Comparison of ENCODE assay signal across 18 cellular contexts in the genomic region with DNA sequence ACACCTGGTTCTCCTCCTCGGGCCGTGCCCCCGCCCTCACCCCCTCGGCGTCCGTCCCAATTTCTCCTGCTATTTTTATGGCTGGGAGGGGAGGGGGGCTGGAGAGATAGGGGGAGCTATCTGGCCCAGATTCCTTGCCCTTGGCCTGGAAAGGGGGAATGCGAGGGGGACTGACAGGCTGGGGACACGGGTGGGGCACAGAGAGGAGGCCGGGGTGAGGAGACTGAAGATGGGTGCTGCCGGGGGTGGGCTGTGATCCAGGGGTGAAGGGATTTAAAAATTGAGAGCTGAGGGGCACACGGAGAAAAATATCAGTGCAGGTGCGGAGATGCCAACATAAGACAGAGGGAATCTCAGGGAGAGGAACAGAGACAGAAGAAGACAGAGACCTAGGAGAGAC. TPM values are rescaled to one million over a fixed set of nuclear protein-coding genes. Genes with fewer than 3 reads are reported as not detected.
DNase-seq lines count a peak whose midpoint lies in the region; ATAC-seq lines count a peak whose summit lies in the region.
"Had no signal": no experiment of that assay in that cellular context is flagged by ENCODE, and none has a peak within 500 bp of the region (broad histone marks: within the 10 kb centered on the region; RNA-seq: fewer than 3 reads in every experiment).

No MANE protein-coding gene starts in this region.

- H3K36me3 Mint-ChIP-seq in central memory CD8-positive, alpha-beta T cell (ENCODE audit: insufficient read depth) = peaks cover 3% of the 10 kb centered on the region

- DNase-seq in central memory CD8-positive, alpha-beta T cell (ENCODE audit: low spot score in 2 of 2) = no peak
- no peak for DNase-seq in activated CD4-positive, alpha-beta T cell treated with anti-CD3 and anti-CD28 coated beads, Interleukin-2, amount 50 U/mL, for 48 hours
- DNase-seq in D341Med (ENCODE audit: low spot score) = no peak
- DNase-seq: ACHN; CD8-positive, alpha-beta memory T cell; DMS153; HCEC 1CT; MG63; NCI-H1105 treated with DMSO at 0.1 percent for 48 hours; NCI-H187 treated with DMSO at 0.1 percent for 48 hours; NCI-H2171; NCI-H446 treated with DMSO at 0.1 percent for 48 hours; NCI-H82; SHP77 had no signal

- H3K4me3 ChIP-seq in iPS-18c (ENCODE audit: insufficient read depth, low read depth, low read length) = peak overlapping the region; percentile 36; the same call in 1 of the 2 replicates
- H3K4me3 ChIP-seq: MG63 had no signal

- no peaks in the 10 kb centered on the region for H3K36me3 ChIP-seq in ES-I3 (ENCODE audit: insufficient read depth, low read length)
- H3K36me3 ChIP-seq: MG63 had no signal

- peaks cover 28% of the 10 kb centered on the region for H3K27me3 Mint-ChIP-seq in central memory CD8-positive, alpha-beta T cell

- H3K4me3 Mint-ChIP-seq in central memory CD8-positive, alpha-beta T cell = no peak overlapping the region

- no peaks in the 10 kb centered on the region for H3K9me3 Mint-ChIP-seq in central memory CD8-positive, alpha-beta T cell
- H3K9me3 Mint-ChIP-seq: CD8-positive, alpha-beta memory T cell had no signal

- peaks cover 7% of the 10 kb centered on the region for H3K4me1 Mint-ChIP-seq in central memory CD8-positive, alpha-beta T cell

- peak overlapping the region; percentile 29; the same call in 1 of the 2 replicates for H3K9ac ChIP-seq in ES-I3 (ENCODE audit: low read depth, low read length)

- no peak for ATAC-seq in central memory CD8-positive, alpha-beta T cell (replicated peaks; ENCODE audit: extremely low read depth, poor library complexity, severe bottlenecking)
- ATAC-seq in activated CD4-positive, CD25-positive, alpha-beta regulatory T cell treated with anti-CD3 and anti-CD28 coated beads, Interleukin-2, amount 50 U/mL, for 24 hours = no peak

- no peaks in the 10 kb centered on the region for H3K9me3 ChIP-seq in ES-I3 (ENCODE audit: control insufficient read depth, insufficient read depth, low read length)
- peaks cover 2% of the 10 kb centered on the region for H3K9me3 ChIP-seq in iPS-18c (ENCODE audit: control insufficient read depth, insufficient read depth, low read length)
- H3K9me3 ChIP-seq: MG63 had no signal

- peaks cover 9% of the 10 kb centered on the region for H3K4me1 ChIP-seq in ES-I3 (ENCODE audit: insufficient read depth, low read length)

- peak overlapping the region; percentile 6 for H3K27ac ChIP-seq in temporal lobe (ENCODE audit: low read depth, low read length)

- H3K27ac Mint-ChIP-seq in central memory CD8-positive, alpha-beta T cell (ENCODE audit: low read depth) = peak overlapping the region; percentile 13

RNA-seq across cellular contexts. Expression of a gene that starts 2.3 kb away (rescaled TPM):
- total RNA-seq in temporal lobe = 2.0 TPM
- total RNA-seq: CD8-positive, alpha-beta memory T cell had no signal

RNA-seq across cellular contexts. Expression of a gene that starts 16.6 kb away (rescaled TPM):
- 3.9 TPM for total RNA-seq in temporal lobe

RNA-seq across cellular contexts. Expression of a gene that starts 24.8 kb away (rescaled TPM):
- total RNA-seq in temporal lobe = 12.0 TPM
- total RNA-seq: CD8-positive, alpha-beta memory T cell had no signal
